1 cellular context compared by ENCODE assay signal in genomic region chr6:49462927-49463611, GRCh38.
A peak's percentile ranks its signal among the peaks of the same experiment; 100 is the strongest.
TF ChIP-seq lines count a peak whose summit lies in the region.

Gene CENPQ, plus strand, starts transcription at chr6:49463370. Its CDS starts 6,807 bp downstream, at chr6:49470177.
Gene MMUT, minus strand, starts transcription at chr6:49463253. Its CDS starts 3,787 bp downstream, at chr6:49459466.

TF ChIP-seq in H1, 55 proteins besides CTCF, POLR2A, EP300 and RAD21:
- TF ChIP-seq RXRA (IDR thresholded peaks at IDR 0.05; ENCODE audit: insufficient read depth, low read depth, low read length) (no peak), SUZ12 (IDR thresholded peaks at IDR 0.05; ENCODE audit: low read length) (no peak), POU5F1 (IDR thresholded peaks at IDR 0.05; ENCODE audit: low read depth, low read length) (no peak), BACH1 (IDR thresholded peaks at IDR 0.05; ENCODE audit: low read length) (no peak), KDM4A (IDR thresholded peaks at IDR 0.05; ENCODE audit: low read depth, low read length, severe bottlenecking) (peak; percentile 74), SIX5 (IDR thresholded peaks at IDR 0.05; ENCODE audit: low read depth, low read length) (peak; percentile 15; the same call in 1 of the 2 replicates), GABPA (IDR thresholded peaks at IDR 0.05; ENCODE audit: borderline replicate concordance, insufficient read depth, low read length) (peak; percentile 89), SP4 (IDR thresholded peaks at IDR 0.05; ENCODE audit: low read length) (no peak), TEAD4 (IDR thresholded peaks at IDR 0.05; ENCODE audit: low read depth, low read length) (no peak), CHD2 (IDR thresholded peaks at IDR 0.05; ENCODE audit: low read length) (no peak; the same call in 1 of the 2 replicates), PHF8 (conservative IDR thresholded peaks at IDR 0.05; ENCODE audit: low read depth, low read length) (peak; percentile 80; the same call in 1 of the 2 replicates), MAFK (IDR thresholded peaks at IDR 0.05; ENCODE audit: low read depth, low read length) (no peak), YY1 (IDR thresholded peaks at IDR 0.05; ENCODE audit: low read depth, low read length) (no peak), JUN (IDR thresholded peaks at IDR 0.05; ENCODE audit: low read depth, low read length) (no peak), E2F6 (IDR thresholded peaks at IDR 0.05) (no peak), ASH2L (IDR thresholded peaks at IDR 0.05; ENCODE audit: low read length) (peak; percentile 57), KDM5A (IDR thresholded peaks at IDR 0.05; ENCODE audit: low read length) (peak; percentile 26), BCL11A (IDR thresholded peaks at IDR 0.05; ENCODE audit: low read depth in 2 of 2, low read length in 2 of 2) (no peak), ATF2 (IDR thresholded peaks at IDR 0.05; ENCODE audit: low read length) (peak; percentile 57; the same call in 1 of the 2 replicates), RNF2 (IDR thresholded peaks at IDR 0.05; ENCODE audit: borderline replicate concordance, low read depth, low read length, missing control alignments, poor library complexity, severe bottlenecking) (no peak), NANOG (IDR thresholded peaks at IDR 0.05; ENCODE audit: insufficient read depth, low read depth, low read length, poor library complexity, severe bottlenecking) (no peak), EZH2 (IDR thresholded peaks at IDR 0.05; ENCODE audit: low read depth, low read length, severe bottlenecking) (no peak), SIRT6 (IDR thresholded peaks at IDR 0.05; ENCODE audit: low read length) (no peak), CEBPB (IDR thresholded peaks at IDR 0.05; ENCODE audit: low read depth, low read length) (no peak), FOSL1 (IDR thresholded peaks at IDR 0.05; ENCODE audit: insufficient read depth, low read depth, low read length) (no peak), JUND (IDR thresholded peaks at IDR 0.05; ENCODE audit: low read length) (no peak), BRCA1 (IDR thresholded peaks at IDR 0.05; ENCODE audit: low read depth, low read length) (no peak), GTF2F1 (IDR thresholded peaks at IDR 0.05; ENCODE audit: borderline replicate concordance, low read depth, low read length) (peak; percentile 22; the same call in 1 of the 2 replicates), TCF12 (IDR thresholded peaks at IDR 0.05; ENCODE audit: low read depth, low read length) (no peak), ATF3 (IDR thresholded peaks at IDR 0.05; ENCODE audit: insufficient read depth, low read depth, low read length) (peak; percentile 65; the same call in 1 of the 2 replicates), SAP30 (IDR thresholded peaks at IDR 0.05; ENCODE audit: insufficient read depth, insufficient replicate concordance, low read length) (peak; percentile 90), EGR1 (IDR thresholded peaks at IDR 0.05; ENCODE audit: borderline replicate concordance, low read depth, low read length) (peak; percentile 80), RFX5 (IDR thresholded peaks at IDR 0.05; ENCODE audit: borderline replicate concordance, low read depth, low read length) (no peak), TAF7 (optimal IDR thresholded peaks at IDR 0.05; ENCODE audit: borderline replicate concordance, low read depth, low read length) (peak; percentile 95), SP2 (IDR thresholded peaks at IDR 0.05; ENCODE audit: low read length) (no peak), CHD1 (IDR thresholded peaks at IDR 0.05; ENCODE audit: low read depth, low read length) (no peak), CREB1 (IDR thresholded peaks at IDR 0.05) (peak; percentile 99), CTBP2 (IDR thresholded peaks at IDR 0.05; ENCODE audit: borderline replicate concordance, insufficient read depth, insufficient read length, low read length) (no peak), KDM1A (IDR thresholded peaks at IDR 0.05; ENCODE audit: borderline replicate concordance, low read length) (no peak), RBBP5 (IDR thresholded peaks at IDR 0.05; ENCODE audit: borderline replicate concordance, low read depth, low read length) (peak; percentile 61; the same call in 1 of the 2 replicates), TBP (IDR thresholded peaks at IDR 0.05; ENCODE audit: low read depth, low read length) (peak; percentile 90), SIN3A (conservative IDR thresholded peaks at IDR 0.05 in 1 of 2, IDR thresholded peaks at IDR 0.05 in 1 of 2; ENCODE audit: low read depth in 1 of 2, low read length in 2 of 2) (peak; percentile 92 to 94), USF2 (IDR thresholded peaks at IDR 0.05; ENCODE audit: low read length) (no peak), HDAC2 (IDR thresholded peaks at IDR 0.05; ENCODE audit: borderline replicate concordance in 1 of 2, low read depth in 2 of 2, low read length in 2 of 2) (no peak), SP1 (IDR thresholded peaks at IDR 0.05; ENCODE audit: low read depth, low read length) (peak; percentile 84), CHD7 (IDR thresholded peaks at IDR 0.05; ENCODE audit: insufficient replicate concordance, low read length) (no peak), SRF (IDR thresholded peaks at IDR 0.05; ENCODE audit: low read depth, low read length) (peak; percentile 72), CBX5 (IDR thresholded peaks at IDR 0.05; ENCODE audit: low read depth, low read length) (no peak), NRF1 (IDR thresholded peaks at IDR 0.05; ENCODE audit: low read depth, low read length) (no peak), CBX8 (IDR thresholded peaks at IDR 0.05; ENCODE audit: borderline replicate concordance, low read depth, low read length) (no peak), MAX (IDR thresholded peaks at IDR 0.05) (peak; percentile 37; the same call in 1 of the 2 replicates), ZNF274 (IDR thresholded peaks at IDR 0.05; ENCODE audit: borderline replicate concordance, extremely low read depth, low read length) (no peak), HDAC6 (IDR thresholded peaks at IDR 0.05; ENCODE audit: low read depth, low read length) (no peak), TAF1 (IDR thresholded peaks at IDR 0.05; ENCODE audit: low read depth, low read length) (peak; percentile 97), POLR2AphosphoS5 (IDR thresholded peaks at IDR 0.05; ENCODE audit: low read depth, low read length) (peak; percentile 95)
